Comparison of ENCODE assay signal across 10 cellular contexts in genomic region chr1:113219377-113219776, GRCh38.
DNase-seq lines count a peak whose midpoint lies in the region; TF ChIP-seq lines count a peak whose summit lies in the region.
"Had no signal": no experiment of that assay in that cellular context is flagged by ENCODE, and none has a peak within 500 bp of the region (broad histone marks: within the 10 kb centered on the region; RNA-seq: fewer than 3 reads in every experiment).

No MANE protein-coding gene starts in this region.

- H4K20me1 ChIP-seq in SK-N-SH (ENCODE audit: insufficient read depth) = no peaks in the 10 kb centered on the region

- no peaks in the 10 kb centered on the region for H3K36me3 ChIP-seq in SK-N-SH (replicated peaks in 1 of 2; ENCODE audit: control insufficient read depth in 1 of 2, insufficient read depth in 2 of 2, low read length in 1 of 2)
- no peaks in the 10 kb centered on the region for H3K36me3 ChIP-seq in suprapubic skin

- no peak overlapping the region for H3K9ac ChIP-seq in SK-N-SH

- H3K4me2 ChIP-seq in SK-N-SH = no peak overlapping the region

- H2AFZ ChIP-seq in SK-N-SH (ENCODE audit: low read depth) = no peak overlapping the region

- H3K9me3 ChIP-seq in SK-N-SH (no peaks in the 10 kb centered on the region), suprapubic skin (peaks cover 6% of the 10 kb centered on the region)

- no peaks in the 10 kb centered on the region for H3K79me2 ChIP-seq in SK-N-SH (ENCODE audit: insufficient read depth)

- H3K4me3 ChIP-seq in AG09309 (ENCODE audit: control insufficient read depth, low read depth, low read length) = no peak overlapping the region
- no peak overlapping the region for H3K4me3 ChIP-seq in SK-N-SH (ENCODE audit: low read depth in 2 of 2, low read length in 1 of 2)
- no peak overlapping the region for H3K4me3 ChIP-seq in suprapubic skin

- CTCF ChIA-PET in SK-N-SH (lab: Yijun Ruan, JAX) = interaction anchor here (0.8 to 3.6 kb wide), 7 partner anchors 10 to 169 kb away, joined by 3 to 16 read pairs (median 4); no protein-coding TSS in a partner anchor

- WGBS in SK-N-SH (ENCODE audit: low lambda C conversion rate) = 38% methylated on average over 2 of the region's 2 CpGs
- WGBS in suprapubic skin = 71% methylated on average over 2 of the region's 2 CpGs

- H3K9me2 ChIP-seq in SK-N-SH = no peaks in the 10 kb centered on the region

- no peaks in the 10 kb centered on the region for H3F3A ChIP-seq in SK-N-SH (replicated peaks; ENCODE audit: insufficient read depth)

- TF ChIP-seq RAD21 in SK-N-SH (IDR thresholded peaks at IDR 0.05; ENCODE audit: low read length) = peak; percentile 58

- peak; percentile 33 for TF ChIP-seq CTCF in AG09309 (IDR thresholded peaks at IDR 0.05; ENCODE audit: control insufficient read depth, insufficient read depth, low read depth, low read length, missing control alignments)
- 0 out of 2 replicates have a peak, but pooled peaks have one; percentile 23 for TF ChIP-seq CTCF in GM12874 (IDR thresholded peaks at IDR 0.05; ENCODE audit: insufficient read depth, low read depth, low read length)
- peak; percentile 39 for TF ChIP-seq CTCF in SK-N-SH (IDR thresholded peaks at IDR 0.05)
- no peak for TF ChIP-seq CTCF in suprapubic skin (IDR thresholded peaks at IDR 0.05)

- no peak for DNase-seq in AG09309 (ENCODE audit: low read depth)
- DNase-seq in SK-N-SH = peak; percentile 39
- peak; percentile 14 for DNase-seq in iPS DF 4.7 (ENCODE audit: extremely low read depth, low spot score)
- DNase-seq in suprapubic skin (ENCODE audit: low spot score in 2 of 2) = no peak
- no peak for DNase-seq in middle frontal gyrus (ENCODE audit: extremely low spot score, low spot score)
- no peak for DNase-seq in dedifferentiated amniotic fluid mesenchymal stem cell (ENCODE audit: extremely low spot score)
- DNase-seq in kidney tubule cell (ENCODE audit: low spot score) = no peak
- DNase-seq: anterior cingulate cortex, foreskin melanocyte had no signal

- no peaks in the 10 kb centered on the region for H3K27me3 ChIP-seq in SK-N-SH (ENCODE audit: insufficient read depth)
- H3K27me3 ChIP-seq in suprapubic skin = no peaks in the 10 kb centered on the region

- peaks cover 0 to 42% of the 10 kb centered on the region in 2 experiments; a peak in 2 of 4 replicates for H3K4me1 ChIP-seq in SK-N-SH (ENCODE audit: control insufficient read depth in 1 of 2, insufficient read depth in 2 of 2, low read depth in 1 of 2, low read length in 1 of 2)
- H3K4me1 ChIP-seq in suprapubic skin = no peaks in the 10 kb centered on the region

- H3K27ac ChIP-seq in SK-N-SH (ENCODE audit: low read depth in 2 of 2, low read length in 1 of 2) (peak overlapping the region in 1 of 2 experiments; percentile 94; a peak in 2 of 4 replicates), suprapubic skin (no peak overlapping the region)

- POLR2A ChIA-PET in SK-N-SH (lab: Yijun Ruan, JAX) = interaction anchor here (0.6 to 1.4 kb wide), 3 partner anchors 72 to 173 kb away, joined by 3 to 7 read pairs (median 3); partner anchors contain the start of gene MAGI3

- TF ChIP-seq POLR2A in suprapubic skin (IDR thresholded peaks at IDR 0.05) = no peak

- TF ChIP-seq EP300 in SK-N-SH (IDR thresholded peaks at IDR 0.05; ENCODE audit: borderline replicate concordance in 1 of 2, low read depth in 1 of 2, low read length in 1 of 2) = no peak; a peak in 2 of 4 replicates
- no peak for TF ChIP-seq EP300 in suprapubic skin (IDR thresholded peaks at IDR 0.05)

TF ChIP-seq in SK-N-SH, 30 proteins besides CTCF, POLR2A, EP300 and RAD21:
- TF ChIP-seq MEF2A (IDR thresholded peaks at IDR 0.05; ENCODE audit: borderline replicate concordance, low read depth) (no peak), YY1 (IDR thresholded peaks at IDR 0.05; ENCODE audit: low read depth) (no peak), FOSL2 (IDR thresholded peaks at IDR 0.05; ENCODE audit: borderline replicate concordance, low read depth) (no peak), TCF12 (IDR thresholded peaks at IDR 0.05) (no peak), RFX5 (IDR thresholded peaks at IDR 0.05; ENCODE audit: low read length) (no peak), ELF1 (IDR thresholded peaks at IDR 0.05) (no peak), RXRA (IDR thresholded peaks at IDR 0.05; ENCODE audit: borderline replicate concordance, low read depth) (no peak), JUND (IDR thresholded peaks at IDR 0.05) (no peak), SMC3 (IDR thresholded peaks at IDR 0.05; ENCODE audit: low read depth, low read length) (peak; percentile 41; the same call in 1 of the 2 replicates)

Comparison
In these comparisons a context has a peak if more than half of its experiments do, and no peak if none do; other contexts are left out.
1. DNase-seq: peak in SK-N-SH (single experiment) and iPS DF 4.7 (single experiment); none in AG09309 (single experiment), suprapubic skin (0 of 2), middle frontal gyrus (single experiment), dedifferentiated amniotic fluid mesenchymal stem cell (single experiment) and kidney tubule cell (single experiment).
2. CTCF ChIP-seq: peak in AG09309 (single experiment), GM12874 (single experiment) and SK-N-SH (single experiment); none in suprapubic skin (0 of 2).